14 cellular contexts compared by ENCODE assay signal in the genomic region with DNA sequence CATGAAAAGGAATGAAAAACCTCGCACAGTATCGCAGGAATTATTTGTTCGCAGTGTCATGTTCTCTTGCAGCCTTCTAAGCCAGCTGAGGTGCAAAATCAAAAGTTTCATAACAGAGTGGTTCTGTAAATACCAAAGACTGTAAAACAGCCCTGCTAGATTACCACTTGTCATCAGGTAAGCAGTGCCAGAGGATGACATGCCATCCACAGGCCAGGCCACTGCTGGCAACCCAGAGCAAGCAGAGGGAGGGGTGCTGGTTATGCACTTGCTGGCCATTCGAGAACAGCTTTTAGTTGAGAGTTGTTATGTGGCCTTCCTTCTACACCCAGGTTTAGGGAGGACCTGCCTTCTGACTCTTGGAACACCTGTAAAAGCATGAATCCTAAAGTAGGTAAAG.
DNase-seq lines count a peak whose midpoint lies in the region; ATAC-seq and TF ChIP-seq lines count a peak whose summit lies in the region.
"Had no signal": no experiment of that assay in that cellular context is flagged by ENCODE, and none has a peak within 500 bp of the region (broad histone marks: within the 10 kb centered on the region; RNA-seq: fewer than 3 reads in every experiment).

No MANE protein-coding gene starts in this region.

- H3K4me3 Mint-ChIP-seq in CD8-positive, alpha-beta T cell: no peak overlapping the region
- peak overlapping the region in 3 of 8 donors; percentile 12 to 33 (median 29) for H3K4me3 Mint-ChIP-seq in naive B cell
- H3K4me3 Mint-ChIP-seq: activated T-cell treated with anti-CD3 and anti-CD28 coated beads, Interleukin-2, amount 50 U/mL, for 4 hours had no signal

- peak overlapping the region; percentile 34 for H3K27ac Mint-ChIP-seq in CD8-positive, alpha-beta T cell
- peak overlapping the region in 4 of 6 donors; percentile 68 to 90 (median 74) for H3K27ac Mint-ChIP-seq in naive B cell

- no peaks in the 10 kb centered on the region for H3K9me3 Mint-ChIP-seq in CD8-positive, alpha-beta T cell
- H3K9me3 Mint-ChIP-seq in naive B cell: no peaks in the 10 kb centered on the region
- H3K9me3 Mint-ChIP-seq: activated T-cell treated with anti-CD3 and anti-CD28 coated beads, Interleukin-2, amount 50 U/mL, for 4 hours had no signal

- H3K27me3 Mint-ChIP-seq in CD8-positive, alpha-beta T cell (ENCODE audit: low read depth): no peaks in the 10 kb centered on the region
- H3K27me3 Mint-ChIP-seq in naive B cell: no peaks in the 10 kb centered on the region

- intact Hi-C loops in CD8-positive, alpha-beta T cell (cut with DNase I, micrococcal nuclease): no loop called here
- intact Hi-C loops in heart left ventricle (cut with DNase I) (loop anchor here in 4 of 10 donors (5.0 kb wide), 2 partner anchors 33 to 38 kb away; no protein-coding TSS in a partner anchor), breast epithelium (cut with DNase I; ENCODE audit: low total_unique reads) (no loop called here)

- H3K4me1 ChIP-seq in CD8-positive, alpha-beta T cell (ENCODE audit: insufficient read depth, low read length): peaks cover 48% of the 10 kb centered on the region
- H3K4me1 ChIP-seq in SJCRH30 (peaks cover 50% of the 10 kb centered on the region), heart left ventricle (peaks cover 16 to 97% (median 79%) of the 10 kb centered on the region in 12 donors), breast epithelium (no peaks in the 10 kb centered on the region)

- no peaks in the 10 kb centered on the region for H3K27me3 ChIP-seq in CD8-positive, alpha-beta T cell (ENCODE audit: insufficient read depth, low read length)
- H3K27me3 ChIP-seq in SJCRH30 (no peaks in the 10 kb centered on the region), heart left ventricle (no peaks in the 10 kb centered on the region), breast epithelium (no peaks in the 10 kb centered on the region)

- CTCF ChIA-PET in CD8-positive, alpha-beta T cell (lab: Charles Lee): interaction anchor here (1.6 to 2.8 kb wide), 3 partner anchors 17 to 68 kb away, joined by 5 to 8 read pairs (median 6); no protein-coding TSS in a partner anchor

- 56 to 67% (median 62%) methylated on average over 4 of the region's 4 CpGs for WGBS in heart left ventricle, 4 donors

- no peak for DNase-seq in CD8-positive, alpha-beta T cell
- no peak for DNase-seq in SJCRH30
- DNase-seq in heart left ventricle: peak in 4 of 5 donors; percentile 70 to 87 (median 80)
- no peak for DNase-seq in naive B cell
- no peak for DNase-seq in breast epithelium (ENCODE audit: low spot score in 2 of 2)
- no peak for DNase-seq in stimulated activated CD4-positive, alpha-beta T cell treated with anti-CD3 and anti-CD28 coated beads, Interleukin-4, amount 100 ng/mL, for 4 hours
- DNase-seq in iPS-NIHi7 (ENCODE audit: extremely low spot score): no peak
- DNase-seq: activated CD4-positive, alpha-beta T cell treated with anti-CD3 and anti-CD28 coated beads, Interleukin-2, amount 50 U/mL, for 1 hour; activated T-cell treated with anti-CD3 and anti-CD28 coated beads, Interleukin-2, amount 50 U/mL, for 4 hours; EL; NCI-H524; OCI-M1 had no signal

- ATAC-seq in CD8-positive, alpha-beta T cell: no peak
- ATAC-seq in heart left ventricle (peak; percentile 86 to 93 (median 90)), naive B cell (ENCODE audit: low read depth in 2 of 2) (no peak), GM21576 (IDR thresholded peaks at IDR 0.05; ENCODE audit: unreplicated experiment) (no peak)
- ATAC-seq: SK-N-SH treated with all-trans-retinoic acid at 6 μM for 48 hours had no signal

- TF ChIP-seq POLR2A in heart left ventricle (IDR thresholded peaks at IDR 0.05) (no peak), breast epithelium (IDR thresholded peaks at IDR 0.05) (no peak)

- H3K36me3 ChIP-seq in CD8-positive, alpha-beta T cell (ENCODE audit: insufficient read depth, low read length): no peaks in the 10 kb centered on the region
- H3K36me3 ChIP-seq in SJCRH30 (peaks cover 7% of the 10 kb centered on the region), heart left ventricle (no peaks in the 10 kb centered on the region), breast epithelium (no peaks in the 10 kb centered on the region)

- POLR2A ChIA-PET in CD8-positive, alpha-beta T cell (lab: Charles Lee): no interaction called here

- TF ChIP-seq CTCF in CD8-positive, alpha-beta T cell (IDR thresholded peaks at IDR 0.05): no peak
- no peak for TF ChIP-seq CTCF in heart left ventricle (IDR thresholded peaks at IDR 0.05)
- no peak for TF ChIP-seq CTCF in breast epithelium (IDR thresholded peaks at IDR 0.05)

- no peak overlapping the region for H3K27ac ChIP-seq in CD8-positive, alpha-beta T cell (ENCODE audit: low read depth, low read length)
- peak overlapping the region; percentile 81 for H3K27ac ChIP-seq in SJCRH30
- peak overlapping the region in 11 of 12 donors; percentile 58 to 89 (median 79) for H3K27ac ChIP-seq in heart left ventricle
- H3K27ac ChIP-seq in breast epithelium: no peak overlapping the region

- H3K4me3 ChIP-seq in CD8-positive, alpha-beta T cell (ENCODE audit: low read depth, low read length): no peak overlapping the region
- H3K4me3 ChIP-seq in SJCRH30: no peak overlapping the region
- H3K4me3 ChIP-seq in heart left ventricle: no peak overlapping the region
- no peak overlapping the region for H3K4me3 ChIP-seq in breast epithelium

- peaks cover 86% of the 10 kb centered on the region for H3K4me1 Mint-ChIP-seq in CD8-positive, alpha-beta T cell (ENCODE audit: low read depth)
- peaks cover 77 to 98% (median 89%) of the 10 kb centered on the region in 3 donors for H3K4me1 Mint-ChIP-seq in naive B cell

- peaks cover 20% of the 10 kb centered on the region for H3K36me3 Mint-ChIP-seq in CD8-positive, alpha-beta T cell
- H3K36me3 Mint-ChIP-seq in naive B cell: peaks cover 11% of the 10 kb centered on the region in 2 donors

- no peaks in the 10 kb centered on the region for H3K9me3 ChIP-seq in CD8-positive, alpha-beta T cell (ENCODE audit: low read length)
- H3K9me3 ChIP-seq in SJCRH30 (replicated peaks) (no peaks in the 10 kb centered on the region), heart left ventricle (no peaks in the 10 kb centered on the region), breast epithelium (no peaks in the 10 kb centered on the region)

Comparison
In these comparisons a context has a peak if more than half of its experiments do, and no peak if none do; other contexts are left out.
1. ATAC-seq: peak in heart left ventricle (4 of 4); none in CD8-positive, alpha-beta T cell (single experiment), naive B cell (0 of 2) and GM21576 (single experiment).
2. DNase-seq: peak in heart left ventricle (4 of 5); none in CD8-positive, alpha-beta T cell (0 of 7), SJCRH30 (0 of 2), naive B cell (single experiment), breast epithelium (0 of 2), stimulated activated CD4-positive, alpha-beta T cell treated with anti-CD3 and anti-CD28 coated beads, Interleukin-4, amount 100 ng/mL, for 4 hours (0 of 2) and iPS-NIHi7 (single experiment).
3. H3K27ac ChIP-seq: peak in SJCRH30 (single experiment) and heart left ventricle (11 of 12); none in CD8-positive, alpha-beta T cell (single experiment) and breast epithelium (0 of 2).